In the genomic region with DNA sequence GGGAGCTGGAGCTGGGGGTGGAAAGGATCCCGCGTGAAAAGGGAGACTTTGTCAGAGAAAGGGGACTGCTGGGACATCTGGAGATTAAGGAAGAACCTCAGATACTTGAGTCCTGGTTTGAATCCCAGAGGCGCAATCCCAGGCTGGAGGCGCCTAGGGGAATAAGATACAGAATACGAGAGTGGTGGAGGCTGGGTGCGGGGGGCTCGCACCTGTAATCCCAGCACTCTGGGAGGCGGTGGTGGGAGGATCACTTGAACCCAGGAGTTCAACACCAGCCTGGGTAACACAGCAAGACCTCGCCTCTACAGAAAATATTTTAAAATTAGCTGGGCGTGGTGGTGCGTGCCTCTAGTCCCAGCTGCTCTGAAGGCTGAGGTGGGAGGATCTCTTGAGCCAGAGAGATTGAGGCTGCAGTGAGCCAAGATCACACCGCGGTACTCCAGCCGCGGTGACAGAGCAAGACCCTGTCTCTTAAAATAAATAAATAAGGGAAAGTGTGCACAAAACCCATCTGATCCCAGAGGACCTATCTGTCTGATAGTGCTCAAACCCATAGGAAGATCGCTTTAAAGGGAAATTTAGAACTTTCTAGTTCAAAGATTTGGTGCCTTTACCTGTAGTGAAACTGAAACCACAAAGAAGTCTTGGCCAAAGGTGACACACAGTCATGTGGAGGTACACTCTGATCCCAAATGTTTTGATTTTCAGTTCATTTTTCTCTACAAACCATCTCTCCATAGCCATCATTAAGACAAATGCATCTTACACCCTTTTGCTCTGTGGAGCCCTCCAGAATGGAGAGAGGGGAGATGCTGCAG, we compare ENCODE assay signal across 8 cellular contexts. TPM values are rescaled to one million over a fixed set of nuclear protein-coding genes. Genes with fewer than 3 reads are reported as not detected.
A peak's percentile ranks its signal among the peaks of the same experiment; 100 is the strongest.
DNase-seq lines count a peak whose midpoint lies in the region; ATAC-seq and TF ChIP-seq lines count a peak whose summit lies in the region.

No MANE protein-coding gene starts in this region.

- H3K36me3 Mint-ChIP-seq in H9 (ENCODE audit: insufficient read depth in 1 of 3, low read depth in 3 of 3) = peaks cover 0 to 13% (median 9%) of the 10 kb centered on the region in 3 experiments; a peak in 5 of 7 replicates
- peaks cover 2% of the 10 kb centered on the region for H3K36me3 Mint-ChIP-seq in T-cell

- ATAC-seq in T-cell (replicated peaks in 1 of 4) = no peak

- peaks cover 10% of the 10 kb centered on the region; the same call in 1 of the 2 replicates for H3K27me3 ChIP-seq in H9 (ENCODE audit: insufficient read depth, low read length)
- peaks cover 11% of the 10 kb centered on the region for H3K27me3 ChIP-seq in skeletal muscle satellite cell (ENCODE audit: control insufficient read depth, insufficient read depth, low read length)

- no peak overlapping the region for H2BK15ac ChIP-seq in H9 (ENCODE audit: low read depth, low read length)

- no peak overlapping the region for H2BK12ac ChIP-seq in H9 (ENCODE audit: insufficient read length, low read depth, low read length)

- H3K4me1 ChIP-seq in H9 (ENCODE audit: insufficient read depth, low read length) (no peaks in the 10 kb centered on the region; the same call in 1 of the 2 replicates), skeletal muscle satellite cell (ENCODE audit: control insufficient read depth, insufficient read depth, low read length) (peaks cover 27% of the 10 kb centered on the region)

- H3K4me2 ChIP-seq in H9 (ENCODE audit: insufficient read depth, insufficient read length, low read length) (no peak overlapping the region), skeletal muscle satellite cell (ENCODE audit: low read length) (peak overlapping the region; percentile 93)

- H3K9me3 ChIP-seq in H9 (ENCODE audit: control insufficient read depth, low read depth, low read length) (no peaks in the 10 kb centered on the region), skeletal muscle satellite cell (replicated peaks; ENCODE audit: low read length) (no peaks in the 10 kb centered on the region)

- H3K4me3 Mint-ChIP-seq in H9 = peak overlapping the region; percentile 93 to 97; a peak in 2 of 5 replicates
- peak overlapping the region; percentile 94 to 96 (median 96) for H3K4me3 Mint-ChIP-seq in T-cell

- no peak overlapping the region for H2AK5ac ChIP-seq in H9 (ENCODE audit: insufficient read length, low read length)

- TF ChIP-seq CTCF in H9 (conservative IDR thresholded peaks at IDR 0.05) (no peak; the same call in 2 of the 3 replicates), fibroblast of pulmonary artery (IDR thresholded peaks at IDR 0.05; ENCODE audit: low read length, missing control alignments) (no peak)

- DNase-seq in H9 (no peak), T-cell (no peak), fibroblast of pulmonary artery (ENCODE audit: low read depth) (no peak), NCI-H1930 (lab: John Stamatoyannopoulos, UW) (no peak), NAMALWA (ENCODE audit: low spot score) (no peak), DMS153 treated with DMSO at 0.1 percent for 48 hours (lab: John Stamatoyannopoulos, UW; ENCODE audit: unreplicated experiment) (no peak), NCI-H510A (lab: John Stamatoyannopoulos, UW) (no peak)

- no peak overlapping the region for H3T11ph ChIP-seq in H9 (ENCODE audit: low read length)

- H3K23ac ChIP-seq in H9 (ENCODE audit: insufficient read length, low read depth, low read length) = no peak overlapping the region

- no peak overlapping the region for H2BK5ac ChIP-seq in H9 (ENCODE audit: insufficient read length, low read length)

- H3K18ac ChIP-seq in H9 (ENCODE audit: insufficient read length, low read depth, low read length) = no peak overlapping the region

- H3K4me1 Mint-ChIP-seq in H9 = peaks cover 27 to 45% of the 10 kb centered on the region in 2 experiments
- peaks cover 32 to 34% (median 32%) of the 10 kb centered on the region in 3 donors for H3K4me1 Mint-ChIP-seq in T-cell

- H4K8ac ChIP-seq in H9 (replicated peaks; ENCODE audit: insufficient read length, low read depth, low read length) = no peak overlapping the region

- H2AFZ ChIP-seq in H9 (ENCODE audit: low read length) = no peak overlapping the region

- H2BK120ac ChIP-seq in H9 (ENCODE audit: low read depth, low read length, poor library complexity, severe bottlenecking) = no peak overlapping the region

- H3K27ac ChIP-seq in H9 (ENCODE audit: insufficient read length, low read depth, low read length) = no peak overlapping the region

- H3K56ac ChIP-seq in H9 (ENCODE audit: insufficient read length, low read depth, low read length) = no peak overlapping the region

- no peak overlapping the region for H3K4ac ChIP-seq in H9 (ENCODE audit: low read depth, low read length)

- no peak overlapping the region for H2BK20ac ChIP-seq in H9 (ENCODE audit: low read depth, low read length, poor library complexity, severe bottlenecking)

- peak overlapping the region; percentile 92 for H3K4me3 ChIP-seq in fibroblast of pulmonary artery (replicated peaks; ENCODE audit: low read depth, low read length)
- H3K4me3 ChIP-seq in skeletal muscle satellite cell (ENCODE audit: low read length) = peak overlapping the region; percentile 84

- CTCF ChIA-PET in T-cell (lab: Charles Lee) = interaction anchor here (0.6 to 3.2 kb wide), 17 partner anchors 9 to 233 kb away, joined by 3 to 27 read pairs (median 5); a partner anchor contains a TSS

- H3K36me3 ChIP-seq in skeletal muscle satellite cell (ENCODE audit: insufficient read depth, low read length) = no peaks in the 10 kb centered on the region

- H3K9ac ChIP-seq in H9 (ENCODE audit: extremely low read depth, insufficient read length, low read length) = no peak overlapping the region
- H3K9ac ChIP-seq in skeletal muscle satellite cell (ENCODE audit: low read depth, low read length) = peak overlapping the region; percentile 84

- H3K79me2 ChIP-seq in H9 (ENCODE audit: insufficient read depth, low read length) = no peaks in the 10 kb centered on the region; the same call in 1 of the 2 replicates

- no peak overlapping the region for H4K91ac ChIP-seq in H9 (ENCODE audit: insufficient read length, low read depth, low read length)

- peaks cover 3% of the 10 kb centered on the region for H3K23me2 ChIP-seq in H9 (ENCODE audit: insufficient read length, low read depth, low read length, poor library complexity, severe bottlenecking)

- POLR2A ChIA-PET in T-cell (lab: Charles Lee) = interaction anchor here (1.0 to 1.6 kb wide), 2 partner anchors 10 to 52 kb away, joined by 4 read pairs; a partner anchor contains a TSS

- H3K27me3 Mint-ChIP-seq in H9 (ENCODE audit: low read depth) (peaks cover 30% of the 10 kb centered on the region), T-cell (peaks cover 22 to 28% of the 10 kb centered on the region in 2 donors)

- no peak overlapping the region for H3K14ac ChIP-seq in H9 (ENCODE audit: insufficient read depth, low read length)

- H3K27ac Mint-ChIP-seq in H9 (no peak overlapping the region), T-cell (peak overlapping the region; percentile 85 to 93)

- H3K9me3 Mint-ChIP-seq in H9 = no peaks in the 10 kb centered on the region
- no peaks in the 10 kb centered on the region for H3K9me3 Mint-ChIP-seq in T-cell

- WGBS in H9 (ENCODE audit: extremely low coverage, insufficient read length, low lambda C conversion rate) = no CpG with 5 or more reads among the region's 16 CpGs

- H4K5ac ChIP-seq in H9 (ENCODE audit: insufficient read length, low read depth, low read length) = no peak overlapping the region

- no peaks in the 10 kb centered on the region for H4K20me1 ChIP-seq in H9 (ENCODE audit: control insufficient read depth, insufficient read depth, insufficient read length)

- no peaks in the 10 kb centered on the region for H3K79me1 ChIP-seq in H9 (ENCODE audit: insufficient read depth, low read depth, low read length, poor library complexity, severe bottlenecking)

RNA-seq across cellular contexts. Expression of a gene that starts 0.6 kb away (rescaled TPM):
- 34.0 and 38.6 TPM in 2 replicates for total RNA-seq in H9 (2021)
- total RNA-seq in T-cell = 10 to 100 TPM; 27.0 to 44.3 (median 40.6) TPM
- total RNA-seq in skeletal muscle satellite cell (2012; rRNA removed) = 19.4 and 35.0 TPM in 2 replicates

RNA-seq across cellular contexts. Expression of a gene that starts 9.3 kb away (rescaled TPM):
- total RNA-seq in H9 (2021) = 0.90 and 0.92 TPM in 2 replicates
- under 1 TPM; 0.10 to 0.26 (median 0.13) TPM for total RNA-seq in T-cell
- under 0.01 TPM in 1 of 2 replicates, not detected in the other for total RNA-seq in skeletal muscle satellite cell (2012; rRNA removed)

RNA-seq across cellular contexts. Expression of a gene that starts 10.2 kb away (rescaled TPM):
- total RNA-seq in H9 (2021) (0.29 and 0.31 TPM in 2 replicates), T-cell (1 to 10 TPM in 2 of 5 donors, under 1 TPM in 3; 0.20 to 1.0 (median 0.88) TPM)
- total RNA-seq in skeletal muscle satellite cell (2012; rRNA removed) = 0.22 TPM in 1 of 2 replicates, not detected in the other

RNA-seq across cellular contexts. Expression of a gene that starts 10.4 kb away (rescaled TPM):
- total RNA-seq in H9 (2021) (67.2 and 68.4 TPM in 2 replicates), T-cell (10 to 100 TPM; 34.1 to 60.1 (median 41.6) TPM)
- total RNA-seq in skeletal muscle satellite cell (2012; rRNA removed) = 27.1 and 29.1 TPM in 2 replicates

RNA-seq across cellular contexts. Expression of a gene that starts 20.1 kb away (rescaled TPM):
- total RNA-seq in H9 (2021) (12.0 and 13.0 TPM in 2 replicates), T-cell (10 to 100 TPM; 40.4 to 57.1 (median 43.9) TPM)
- 2.8 and 5.5 TPM in 2 replicates for total RNA-seq in skeletal muscle satellite cell (2012; rRNA removed)

Comparison
In these comparisons a context has a peak if more than half of its experiments do, and no peak if none do; other contexts are left out.
1. H3K27ac Mint-ChIP-seq: peak in T-cell (2 of 2); none in H9 (0 of 3).